In the genomic region with DNA sequence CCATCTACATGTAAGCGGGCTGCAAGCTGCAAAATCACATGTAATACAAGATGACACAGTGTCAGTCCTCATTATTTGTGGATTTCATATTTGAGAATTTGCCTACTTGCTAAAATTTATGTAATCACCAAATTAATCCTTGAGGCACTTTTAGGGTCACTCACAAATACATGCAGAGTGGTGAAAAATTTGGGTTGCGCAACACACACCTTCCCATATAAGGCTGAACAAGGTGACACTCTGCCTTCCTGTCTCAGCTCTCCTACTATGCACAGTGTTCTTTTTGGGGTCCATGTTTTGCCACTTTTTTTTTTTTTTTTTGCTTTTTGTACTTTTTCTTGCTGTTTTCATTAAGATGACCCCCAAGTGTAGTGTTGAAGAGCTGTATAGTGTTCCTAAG, we compare ENCODE assay signal across 28 cellular contexts.
DNase-seq lines count a peak whose midpoint lies in the region; ATAC-seq, FAIRE-seq and TF ChIP-seq lines count a peak whose summit lies in the region.
"Had no signal": no experiment of that assay in that cellular context is flagged by ENCODE, and none has a peak within 500 bp of the region (broad histone marks: within the 10 kb centered on the region; RNA-seq: fewer than 3 reads in every experiment).

No MANE protein-coding gene starts in this region.

- H3K4me3 Mint-ChIP-seq in endothelial cell (ENCODE audit: unreplicated experiment): peak overlapping the region; percentile 57
- H3K4me3 Mint-ChIP-seq: CD14-positive monocyte; CD4-positive, alpha-beta memory T cell; CD4-positive, CD25-positive, alpha-beta regulatory T cell; CD8-positive, alpha-beta memory T cell had no signal

- H3K4me1 ChIP-seq in HepG2 (ENCODE audit: insufficient read depth, low read length) (no peaks in the 10 kb centered on the region), right lobe of liver (no peaks in the 10 kb centered on the region), K562 (replicated peaks in 1 of 2; ENCODE audit: control insufficient read depth in 2 of 2, insufficient read depth in 2 of 2, low read length in 2 of 2) (no peaks in the 10 kb centered on the region)
- H3K4me1 ChIP-seq: BE2C, BLaER1 had no signal

- peaks cover 2% of the 10 kb centered on the region for H3K27me3 Mint-ChIP-seq in endothelial cell (ENCODE audit: unreplicated experiment)
- H3K27me3 Mint-ChIP-seq: CD4-positive, alpha-beta memory T cell; CD4-positive, CD25-positive, alpha-beta regulatory T cell; CD8-positive, alpha-beta memory T cell had no signal

- H3K9me1 ChIP-seq in K562 (ENCODE audit: control insufficient read depth, insufficient read depth, low read length): no peaks in the 10 kb centered on the region

- BruUV-seq in HepG2 (replicated peaks; lab: Mats Ljungman, UMichigan) (no TSS peak), K562 (replicated peaks; lab: Mats Ljungman, UMichigan) (no TSS peak)

- DNase-seq in HepG2 (ENCODE audit: low spot score) (no peak), right lobe of liver (no peak), K562 (ENCODE audit: extremely low read depth in 1 of 4, low spot score in 3 of 4) (no peak), endothelial cell (ENCODE audit: low spot score) (no peak), HEK293T (ENCODE audit: extremely low spot score) (no peak)
- DNase-seq in activated CD4-positive, alpha-beta T cell treated with anti-CD3 and anti-CD28 coated beads for 48 hours: no peak
- DNase-seq: ACHN; BE2C; C1 segment of cervical spinal cord; CD4-positive, alpha-beta memory T cell; CD4-positive, CD25-positive, alpha-beta regulatory T cell; CD8-positive, alpha-beta memory T cell; COR-L47; DMS 273 treated with DMSO at 0.1 percent for 48 hours; DMS153; DMS53; DMS79; DND-41; EL; GDM1 had no signal

- H3K27me3 ChIP-seq in HepG2 (ENCODE audit: control insufficient read depth in 1 of 2, insufficient read depth in 2 of 2, low read length in 2 of 2) (no peaks in the 10 kb centered on the region), right lobe of liver (no peaks in the 10 kb centered on the region), K562 (ENCODE audit: control insufficient read depth in 2 of 2, insufficient read depth in 2 of 2, low read length in 2 of 2) (no peaks in the 10 kb centered on the region)
- H3K27me3 ChIP-seq: BE2C, BLaER1 had no signal

- H3K36me3 ChIP-seq in HepG2 (replicated peaks in 1 of 2; ENCODE audit: control insufficient read depth in 1 of 2, insufficient read depth in 2 of 2, low read length in 2 of 2) (no peaks in the 10 kb centered on the region), right lobe of liver (no peaks in the 10 kb centered on the region), K562 (ENCODE audit: control insufficient read depth, insufficient read depth, low read length) (no peaks in the 10 kb centered on the region)
- H3K36me3 ChIP-seq: BE2C, BLaER1 had no signal

- H3K4me1 Mint-ChIP-seq in endothelial cell (ENCODE audit: unreplicated experiment): peaks cover 59% of the 10 kb centered on the region
- H3K4me1 Mint-ChIP-seq: CD14-positive monocyte; CD4-positive, alpha-beta memory T cell; CD4-positive, CD25-positive, alpha-beta regulatory T cell; CD8-positive, alpha-beta memory T cell had no signal

- TF ChIP-seq POLR2A in HepG2 (IDR thresholded peaks at IDR 0.05; ENCODE audit: insufficient read depth in 1 of 2, low read depth in 2 of 2, low read length in 2 of 2) (no peak), right lobe of liver (IDR thresholded peaks at IDR 0.05) (no peak), K562 (conservative IDR thresholded peaks at IDR 0.05) (no peak)

- WGBS in HepG2 (ENCODE audit: low lambda C conversion rate): 38% methylated on average over 2 of the region's 2 CpGs
- WGBS in right lobe of liver (ENCODE audit: insufficient coverage, low coverage, low lambda C conversion rate, missing lambda C conversion rate): 100% methylated on average over 2 of the region's 2 CpGs
- 0% methylated on average over 2 of the region's 2 CpGs for WGBS in K562 (ENCODE audit: insufficient coverage, low coverage, missing lambda C conversion rate)

- TF ChIP-seq CTCF in HepG2 (CRISPR knock-in tag; IDR thresholded peaks at IDR 0.05): no peak
- TF ChIP-seq CTCF in right lobe of liver (IDR thresholded peaks at IDR 0.05): no peak
- no peak for TF ChIP-seq CTCF in K562 (IDR thresholded peaks at IDR 0.05 in 2 of 3, conservative IDR thresholded peaks at IDR 0.05 in 1 of 3; ENCODE audit: insufficient read depth in 2 of 3, low read depth in 1 of 3, low read length in 3 of 3)
- no peak for TF ChIP-seq CTCF in endothelial cell (IDR thresholded peaks at IDR 0.05; ENCODE audit: unreplicated experiment)

- H2AFZ ChIP-seq in HepG2 (ENCODE audit: low read length) (no peak overlapping the region), K562 (ENCODE audit: low read depth, low read length) (no peak overlapping the region)

- H3K9ac ChIP-seq in HepG2 (ENCODE audit: insufficient read depth, low read depth, low read length) (no peak overlapping the region), K562 (ENCODE audit: insufficient read depth in 1 of 2, low read depth in 2 of 2, low read length in 2 of 2) (no peak overlapping the region)
- H3K9ac ChIP-seq: BLaER1 had no signal

- no peaks in the 10 kb centered on the region for H3K79me2 ChIP-seq in HepG2 (ENCODE audit: insufficient read depth, low read length)
- H3K79me2 ChIP-seq in K562 (ENCODE audit: control insufficient read depth, insufficient read depth, low read length): no peaks in the 10 kb centered on the region

- H3K4me3 ChIP-seq in HepG2 (replicated peaks in 1 of 3; ENCODE audit: insufficient read depth in 1 of 3, low read depth in 2 of 3, low read length in 3 of 3) (no peak overlapping the region), right lobe of liver (no peak overlapping the region), K562 (no peak overlapping the region)
- H3K4me3 ChIP-seq: BLaER1, GM12878 had no signal

- peaks cover 4% of the 10 kb centered on the region for H3K36me3 Mint-ChIP-seq in endothelial cell (ENCODE audit: low read depth, unreplicated experiment)
- H3K36me3 Mint-ChIP-seq: CD14-positive monocyte; CD4-positive, alpha-beta memory T cell; CD4-positive, CD25-positive, alpha-beta regulatory T cell; CD8-positive, alpha-beta memory T cell had no signal

- no peaks in the 10 kb centered on the region for H4K20me1 ChIP-seq in HepG2 (ENCODE audit: insufficient read depth, low read length)
- no peaks in the 10 kb centered on the region for H4K20me1 ChIP-seq in K562 (replicated peaks; ENCODE audit: control insufficient read depth, insufficient read depth, low read length)
- H4K20me1 ChIP-seq: BLaER1 had no signal

- TF ChIP-seq EP300 in HepG2 (IDR thresholded peaks at IDR 0.05; ENCODE audit: low read depth in 2 of 2, low read length in 2 of 2): no peak
- TF ChIP-seq EP300 in HepG2 (CRISPR knock-in tag; IDR thresholded peaks at IDR 0.05; ENCODE audit: borderline replicate concordance): no peak
- TF ChIP-seq EP300 in K562 (IDR thresholded peaks at IDR 0.05; ENCODE audit: low read length): no peak

- no peaks in the 10 kb centered on the region for H3K9me3 Mint-ChIP-seq in endothelial cell (ENCODE audit: unreplicated experiment)

- in situ Hi-C loops in HepG2 (cut with HindIII; ENCODE audit: extremely low pct_ligation_motif_present, low pct_unique_long_range_greater_than_20kb): no loop called here
- in situ Hi-C loops in K562 (cut with MboI): no loop called here

- FAIRE-seq in HepG2 (lab: Jason Lieb, UNC) (no peak), K562 (lab: Jason Lieb, UNC) (no peak)
- FAIRE-seq: GM12878, GM12892, GM18507, GM19239 had no signal

- H3K27ac Mint-ChIP-seq in endothelial cell (ENCODE audit: unreplicated experiment): peak overlapping the region; percentile 94
- H3K27ac Mint-ChIP-seq: CD14-positive monocyte; CD4-positive, alpha-beta memory T cell; CD4-positive, CD25-positive, alpha-beta regulatory T cell; CD8-positive, alpha-beta memory T cell had no signal

- ATAC-seq in HepG2 (no peak), right lobe of liver (no peak), K562 (no peak), GM21367 (IDR thresholded peaks at IDR 0.05; ENCODE audit: unreplicated experiment) (no peak)
- ATAC-seq: GM12878 had no signal

- intact Hi-C loops in HepG2 (cut with micrococcal nuclease; ENCODE audit: unreplicated experiment) (no loop called here), right lobe of liver (cut with DNase I) (no loop called here), K562 (cut with micrococcal nuclease) (no loop called here)

- H3K9me3 ChIP-seq in HepG2 (ENCODE audit: low read length) (peaks cover 5% of the 10 kb centered on the region; the same call in 1 of the 2 replicates), right lobe of liver (no peaks in the 10 kb centered on the region), K562 (replicated peaks; ENCODE audit: control insufficient read depth, insufficient read depth, low read depth, low read length) (no peaks in the 10 kb centered on the region)
- H3K9me3 ChIP-seq: BE2C, BLaER1 had no signal

- POLR2A ChIA-PET in HepG2 (lab: Yijun Ruan, JAX) (no interaction called here), K562 (lab: Yijun Ruan, JAX) (no interaction called here), HEK293T (lab: Yijun Ruan, JAX) (no interaction called here)

- TF ChIP-seq RAD21 in HepG2 (CRISPR knock-in tag; IDR thresholded peaks at IDR 0.05) (no peak), K562 (CRISPR knock-in tag; conservative IDR thresholded peaks at IDR 0.05 in 1 of 2, IDR thresholded peaks at IDR 0.05 in 1 of 2) (no peak)

- H3K27ac ChIP-seq in HepG2 (ENCODE audit: extremely low read length, insufficient read depth, low read length) (no peak overlapping the region), right lobe of liver (no peak overlapping the region), K562 (ENCODE audit: extremely low read depth, low read depth, low read length) (no peak overlapping the region)
- H3K27ac ChIP-seq: 22Rv1, BLaER1 had no signal

- CTCF ChIA-PET in HepG2 (lab: Yijun Ruan, JAX; ENCODE audit: low intra/inter-chr PET ratio, low total read pairs) (no interaction called here), K562 (lab: Yijun Ruan, JAX; ENCODE audit: low intra/inter-chr PET ratio) (no interaction called here), HEK293T (lab: Yijun Ruan, JAX) (no interaction called here)

- H3K4me2 ChIP-seq in HepG2 (ENCODE audit: low read depth, low read length): no peak overlapping the region
- H3K4me2 ChIP-seq in K562 (ENCODE audit: insufficient read depth, low read length): no peak overlapping the region
- H3K4me2 ChIP-seq: BLaER1 had no signal

TF ChIP-seq in K562, 482 proteins besides CTCF, POLR2A, EP300 and RAD21 (continues in another document):
- TF ChIP-seq ELF4 (CRISPR knock-in tag; IDR thresholded peaks at IDR 0.05): no peak
- TF ChIP-seq RBM17 (IDR thresholded peaks at IDR 0.05; ENCODE audit: borderline replicate concordance, low read depth, low read length): no peak
- TF ChIP-seq CEBPG (CRISPR knock-in tag; IDR thresholded peaks at IDR 0.05): no peak
- peak in 1 of 2 experiments; percentile 70; a peak in 2 of 4 replicates for TF ChIP-seq CEBPG (tag; conservative IDR thresholded peaks at IDR 0.05 in 1 of 2, IDR thresholded peaks at IDR 0.05 in 1 of 2)
